8 cellular contexts compared by ENCODE assay signal in the genomic region with DNA sequence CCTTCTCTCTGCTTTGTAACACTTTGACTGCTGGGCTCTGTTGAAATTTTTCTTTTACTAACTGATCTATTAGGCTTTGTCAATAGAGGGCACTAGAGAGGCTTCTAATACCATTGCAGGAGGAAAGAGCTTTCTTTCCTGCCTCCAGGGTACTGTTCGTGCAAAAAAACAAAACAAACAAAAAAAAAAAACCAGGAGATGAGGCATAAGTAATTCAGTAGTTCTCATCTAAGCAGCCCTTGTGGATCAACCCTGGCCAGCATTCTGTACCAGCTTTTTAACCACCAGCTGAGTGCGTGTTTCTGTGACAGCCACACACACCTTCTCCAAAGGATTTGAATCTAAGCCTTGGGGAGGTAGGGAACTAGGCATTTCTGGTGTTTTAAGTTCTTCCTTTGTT.
A peak's percentile ranks its signal among the peaks of the same experiment; 100 is the strongest.
DNase-seq lines count a peak whose midpoint lies in the region; ATAC-seq and TF ChIP-seq lines count a peak whose summit lies in the region.

No MANE protein-coding gene starts in this region.

- TF ChIP-seq CTCF in HL-60 (IDR thresholded peaks at IDR 0.05; ENCODE audit: insufficient read depth, low read length) = peak; percentile 27

- no peaks in the 10 kb centered on the region for H3K9me3 Mint-ChIP-seq in stimulated activated effector memory CD8-positive, alpha-beta T cell treated with anti-CD3 and anti-CD28 coated beads, Interleukin-12 subunit alpha, Interleukin-12 subunit beta, amount 100 ng/mL, for 72 hours

- H3K4me1 Mint-ChIP-seq in stimulated activated effector memory CD8-positive, alpha-beta T cell treated with anti-CD3 and anti-CD28 coated beads, Interleukin-12 subunit alpha, Interleukin-12 subunit beta, amount 100 ng/mL, for 72 hours = no peaks in the 10 kb centered on the region

- H3K27me3 ChIP-seq in HL-60 (ENCODE audit: insufficient read depth, poor library complexity, severe bottlenecking) = no peaks in the 10 kb centered on the region

- no peak overlapping the region for H3K27ac Mint-ChIP-seq in stimulated activated effector memory CD8-positive, alpha-beta T cell treated with anti-CD3 and anti-CD28 coated beads, Interleukin-12 subunit alpha, Interleukin-12 subunit beta, amount 100 ng/mL, for 72 hours

- peak; percentile 55 for DNase-seq in ACHN
- DNase-seq in HL-60 (ENCODE audit: low read depth in 1 of 2, low spot score in 1 of 2) = peak; percentile 12 to 57
- DNase-seq in OCI-M1 (lab: John Stamatoyannopoulos, UW) = peak; percentile 77
- peak; percentile 2 for DNase-seq in fibroblast of gingiva (ENCODE audit: low read depth)
- peak; percentile 37 for DNase-seq in retina
- no peak for DNase-seq in stimulated activated effector memory CD8-positive, alpha-beta T cell treated with anti-CD3 and anti-CD28 coated beads, Interleukin-12 subunit alpha, Interleukin-12 subunit beta, amount 100 ng/mL, for 72 hours (ENCODE audit: low spot score in 2 of 2)
- DNase-seq in activated T-cell treated with anti-CD3 and anti-CD28 coated beads, Interleukin-2, amount 50 U/mL, for 48 hours = no peak

- H3K36me3 Mint-ChIP-seq in stimulated activated effector memory CD8-positive, alpha-beta T cell treated with anti-CD3 and anti-CD28 coated beads, Interleukin-12 subunit alpha, Interleukin-12 subunit beta, amount 100 ng/mL, for 72 hours = no peaks in the 10 kb centered on the region

- no peak overlapping the region for H3K4me3 Mint-ChIP-seq in stimulated activated effector memory CD8-positive, alpha-beta T cell treated with anti-CD3 and anti-CD28 coated beads, Interleukin-12 subunit alpha, Interleukin-12 subunit beta, amount 100 ng/mL, for 72 hours

- no peak overlapping the region for H3K4me3 ChIP-seq in HL-60 (replicated peaks; ENCODE audit: insufficient read depth, low read length)

- in situ Hi-C loops in ACHN (cut with HindIII; ENCODE audit: low pct_ligation_motif_present, low pct_unique_long_range_greater_than_20kb, low sequenced_read_pairs) = no loop called here

- peak overlapping the region; percentile 46 for H3K27ac ChIP-seq in HL-60 (replicated peaks)

- ATAC-seq in GM18502 (IDR thresholded peaks at IDR 0.05; ENCODE audit: poor library complexity, unreplicated experiment) = peak; percentile 78
- ATAC-seq in stimulated activated effector memory CD8-positive, alpha-beta T cell treated with anti-CD3 and anti-CD28 coated beads, Interleukin-12 subunit alpha, Interleukin-12 subunit beta, amount 100 ng/mL, for 72 hours = no peak

Comparison
In these comparisons a context has a peak if more than half of its experiments do, and no peak if none do; other contexts are left out.
1. DNase-seq: peak in ACHN (single experiment), HL-60 (2 of 2), OCI-M1 (single experiment), fibroblast of gingiva (single experiment) and retina (single experiment); none in stimulated activated effector memory CD8-positive, alpha-beta T cell treated with anti-CD3 and anti-CD28 coated beads, Interleukin-12 subunit alpha, Interleukin-12 subunit beta, amount 100 ng/mL, for 72 hours (0 of 2) and activated T-cell treated with anti-CD3 and anti-CD28 coated beads, Interleukin-2, amount 50 U/mL, for 48 hours (0 of 2).